ENCODE assay signal across 13 cellular contexts in genomic region chr22:31148516-31148915, GRCh38. TPM values are rescaled to one million over a fixed set of nuclear protein-coding genes. Genes with fewer than 3 reads are reported as not detected.
DNase-seq lines count a peak whose midpoint lies in the region; ATAC-seq and TF ChIP-seq lines count a peak whose summit lies in the region.
"Had no signal": no experiment of that assay in that cellular context is flagged by ENCODE, and none has a peak within 500 bp of the region (broad histone marks: within the 10 kb centered on the region; RNA-seq: fewer than 3 reads in every experiment).

No MANE protein-coding gene starts in this region.

- TF ChIP-seq CTCF in CD4-positive, alpha-beta T cell (IDR thresholded peaks at IDR 0.05), result no peak

- H3K4me3 Mint-ChIP-seq in stimulated activated effector memory CD8-positive, alpha-beta T cell treated with anti-CD3 and anti-CD28 coated beads, Interleukin-12 subunit alpha, Interleukin-12 subunit beta, amount 100 ng/mL, for 72 hours, result no peak overlapping the region
- no peak overlapping the region for H3K4me3 Mint-ChIP-seq in CD4-positive, alpha-beta T cell
- H3K4me3 Mint-ChIP-seq: CD4-positive, CD25-positive, alpha-beta regulatory T cell had no signal

- H3K36me3 Mint-ChIP-seq in stimulated activated effector memory CD8-positive, alpha-beta T cell treated with anti-CD3 and anti-CD28 coated beads, Interleukin-12 subunit alpha, Interleukin-12 subunit beta, amount 100 ng/mL, for 72 hours, result no peaks in the 10 kb centered on the region
- no peaks in the 10 kb centered on the region for H3K36me3 Mint-ChIP-seq in CD4-positive, alpha-beta T cell (ENCODE audit: low read depth)
- H3K36me3 Mint-ChIP-seq: CD4-positive, CD25-positive, alpha-beta regulatory T cell had no signal

- H3K4me1 Mint-ChIP-seq in stimulated activated effector memory CD8-positive, alpha-beta T cell treated with anti-CD3 and anti-CD28 coated beads, Interleukin-12 subunit alpha, Interleukin-12 subunit beta, amount 100 ng/mL, for 72 hours, result no peaks in the 10 kb centered on the region
- no peaks in the 10 kb centered on the region for H3K4me1 Mint-ChIP-seq in CD4-positive, alpha-beta T cell (ENCODE audit: low read depth)
- H3K4me1 Mint-ChIP-seq: CD4-positive, CD25-positive, alpha-beta regulatory T cell had no signal

- H3K9me3 ChIP-seq in CD4-positive, alpha-beta T cell (ENCODE audit: control insufficient read depth, low read length), result peaks cover 9% of the 10 kb centered on the region
- H3K9me3 ChIP-seq: neutrophil had no signal

- peaks cover 4% of the 10 kb centered on the region for H3K27me3 ChIP-seq in CD4-positive, alpha-beta T cell (ENCODE audit: control insufficient read depth, insufficient read depth, low read length)

- H3K9me3 Mint-ChIP-seq in stimulated activated effector memory CD8-positive, alpha-beta T cell treated with anti-CD3 and anti-CD28 coated beads, Interleukin-12 subunit alpha, Interleukin-12 subunit beta, amount 100 ng/mL, for 72 hours, result no peaks in the 10 kb centered on the region
- H3K9me3 Mint-ChIP-seq in CD4-positive, alpha-beta T cell, result peaks cover 2% of the 10 kb centered on the region

- H3K27me3 Mint-ChIP-seq in CD4-positive, alpha-beta T cell, result no peaks in the 10 kb centered on the region

- CTCF ChIA-PET in CD4-positive, alpha-beta T cell (lab: Charles Lee), result no interaction called here

- DNase-seq in HuH-7 (ENCODE audit: low spot score), result peak; percentile 20
- DNase-seq in left lobe of liver (ENCODE audit: low spot score), result no peak
- DNase-seq in stimulated activated effector memory CD8-positive, alpha-beta T cell treated with anti-CD3 and anti-CD28 coated beads, Interleukin-12 subunit alpha, Interleukin-12 subunit beta, amount 100 ng/mL, for 72 hours (ENCODE audit: low spot score in 2 of 2), result no peak
- no peak for DNase-seq in CD4-positive, alpha-beta T cell
- DNase-seq in NCI-H345 (lab: John Stamatoyannopoulos, UW), result no peak
- no peak for DNase-seq in SIG-M5 (lab: John Stamatoyannopoulos, UW)
- DNase-seq in DMS114 treated with DMSO at 0.1 percent for 48 hours (lab: John Stamatoyannopoulos, UW; ENCODE audit: unreplicated experiment), result no peak

- intact Hi-C loops in CD4-positive, alpha-beta T cell (cut with DNase I, micrococcal nuclease), result loop anchor here in 1 of 2 experiments (5.0 kb wide), 3 partner anchors 61 to 516 kb away; no protein-coding TSS in a partner anchor

- peak overlapping the region; percentile 57 for H3K27ac ChIP-seq in cingulate gyrus (ENCODE audit: low read depth, low read length)
- no peak overlapping the region for H3K27ac ChIP-seq in CD4-positive, alpha-beta T cell (ENCODE audit: low read depth, low read length)
- H3K27ac ChIP-seq: neutrophil, PC-9 had no signal

- H3K27ac Mint-ChIP-seq in stimulated activated effector memory CD8-positive, alpha-beta T cell treated with anti-CD3 and anti-CD28 coated beads, Interleukin-12 subunit alpha, Interleukin-12 subunit beta, amount 100 ng/mL, for 72 hours, result peak overlapping the region; percentile 8
- no peak overlapping the region for H3K27ac Mint-ChIP-seq in CD4-positive, alpha-beta T cell

- peak; percentile 30 for ATAC-seq in left lobe of liver
- no peak for ATAC-seq in stimulated activated effector memory CD8-positive, alpha-beta T cell treated with anti-CD3 and anti-CD28 coated beads, Interleukin-12 subunit alpha, Interleukin-12 subunit beta, amount 100 ng/mL, for 72 hours
- no peak for ATAC-seq in CD4-positive, alpha-beta T cell (ENCODE audit: poor library complexity)

- POLR2A ChIA-PET in CD4-positive, alpha-beta T cell (lab: Charles Lee), result interaction anchor here (0.6 kb wide), 1 partner anchor 833 kb away, joined by 4 read pairs; no protein-coding TSS in a partner anchor

RNA-seq across cellular contexts. Expression of gene PLA2G3, which starts 8.2 kb away (rescaled TPM):
- total RNA-seq in left lobe of liver, result not detected
- not detected for total RNA-seq in CD4-positive, alpha-beta T cell
- total RNA-seq: CD4-positive, CD25-positive, alpha-beta regulatory T cell; epithelial cell of proximal tubule; PC-9; urinary bladder had no signal

RNA-seq across cellular contexts. Expression of gene RNF185, which starts 11.5 kb away (rescaled TPM):
- 33.5 TPM for total RNA-seq in left lobe of liver
- total RNA-seq in CD4-positive, alpha-beta T cell, result 1 to 10 TPM; 6.2 to 7.7 TPM

RNA-seq across cellular contexts. Expression of gene INPP5J, which starts 25.8 kb away (rescaled TPM):
- total RNA-seq in left lobe of liver, result 0.25 TPM
- total RNA-seq in CD4-positive, alpha-beta T cell, result under 1 TPM; 0.59 to 0.69 TPM
- total RNA-seq: CD4-positive, CD25-positive, alpha-beta regulatory T cell had no signal

RNA-seq across cellular contexts. Expression of gene SELENOM, which starts 41.1 kb away (rescaled TPM):
- 7.0 TPM for total RNA-seq in left lobe of liver
- 10 to 100 TPM; 78.0 to 82.4 TPM for total RNA-seq in CD4-positive, alpha-beta T cell
